ENCODE assay signal across 14 cellular contexts in genomic region chr3:180744226-180744625, GRCh38.
DNase-seq lines count a peak whose midpoint lies in the region; ATAC-seq and TF ChIP-seq lines count a peak whose summit lies in the region.
"Had no signal": no experiment of that assay in that cellular context is flagged by ENCODE, and none has a peak within 500 bp of the region (broad histone marks: within the 10 kb centered on the region; RNA-seq: fewer than 3 reads in every experiment).

No MANE protein-coding gene starts in this region.

- no peak for ATAC-seq in HG02763 (IDR thresholded peaks at IDR 0.05; ENCODE audit: unreplicated experiment)
- ATAC-seq: gastrocnemius medialis had no signal

- H3K27me3 Mint-ChIP-seq in HFFc6 (ENCODE audit: insufficient read depth): peaks cover 6% of the 10 kb centered on the region; the same call in 1 of the 2 replicates

- no peak overlapping the region for H3K27ac Mint-ChIP-seq in HFFc6
- H3K27ac Mint-ChIP-seq: T-helper 1 cell treated with Interleukin-12 subunit alpha and Interleukin-12 subunit beta and Interleukin-4 antibody, amounts not matched to agents 30 μg/mL and 1 μg/mL, for 36 hours had no signal

- H3K4me1 Mint-ChIP-seq in HFFc6 (ENCODE audit: low read depth): no peaks in the 10 kb centered on the region

- in situ Hi-C loops in KBM-7 (cut with MboI; ENCODE audit: low pct_unique_long_range_greater_than_20kb, low sequenced_read_pairs): no loop called here

- no peaks in the 10 kb centered on the region for H3K9me3 Mint-ChIP-seq in HFFc6
- H3K9me3 Mint-ChIP-seq: T-helper 1 cell treated with Interleukin-12 subunit alpha and Interleukin-12 subunit beta and Interleukin-4 antibody, amounts not matched to agents 30 μg/mL and 1 μg/mL, for 36 hours had no signal

- peak; percentile 97 for DNase-seq in DMS153 (lab: John Stamatoyannopoulos, UW)
- DNase-seq in NCI-H146 (lab: John Stamatoyannopoulos, UW): peak; percentile 100
- peak; percentile 98 for DNase-seq in NCI-H748 (lab: John Stamatoyannopoulos, UW; ENCODE audit: unreplicated experiment)
- peak; percentile 24 for DNase-seq in left kidney (ENCODE audit: low read depth, low spot score)
- DNase-seq in AG08396 (ENCODE audit: low spot score): no peak
- no peak for DNase-seq in KBM-7
- DNase-seq in HFFc6: no peak
- DNase-seq: activated CD4-positive, CD25-positive, alpha-beta regulatory T cell treated with anti-CD3 and anti-CD28 coated beads, Interleukin-2, amount 50 U/mL, for 72 hours; activated naive CD4-positive, alpha-beta T cell treated with anti-CD3 and anti-CD28 coated beads, Interleukin-2, amount 50 U/mL, for 16 hours; gastrocnemius medialis; NCI-H526; RPMI8226 had no signal

- H3K36me3 Mint-ChIP-seq in HFFc6 (ENCODE audit: low read depth): no peaks in the 10 kb centered on the region

- no peak for TF ChIP-seq CTCF in HFFc6 (IDR thresholded peaks at IDR 0.05)

- H3K4me3 Mint-ChIP-seq in HFFc6: no peak overlapping the region
- H3K4me3 Mint-ChIP-seq: T-helper 1 cell treated with Interleukin-12 subunit alpha and Interleukin-12 subunit beta and Interleukin-4 antibody, amounts not matched to agents 30 μg/mL and 1 μg/mL, for 36 hours had no signal

Comparison
In these comparisons a context has a peak if more than half of its experiments do, and no peak if none do; other contexts are left out.
1. DNase-seq: peak in DMS153 (single experiment), NCI-H146 (single experiment), NCI-H748 (single experiment) and left kidney (single experiment); none in AG08396 (single experiment), KBM-7 (single experiment) and HFFc6 (single experiment).